Comparison of ENCODE assay signal across 10 cellular contexts in genomic region chr2:207150294-207150693, GRCh38. TPM values are rescaled to one million over a fixed set of nuclear protein-coding genes. Genes with fewer than 3 reads are reported as not detected.
A peak's percentile ranks its signal among the peaks of the same experiment; 100 is the strongest.
DNase-seq lines count a peak whose midpoint lies in the region; ATAC-seq and TF ChIP-seq lines count a peak whose summit lies in the region.
"Had no signal": no experiment of that assay in that cellular context is flagged by ENCODE, and none has a peak within 500 bp of the region (broad histone marks: within the 10 kb centered on the region; RNA-seq: fewer than 3 reads in every experiment).

No MANE protein-coding gene starts in this region.

- no peaks in the 10 kb centered on the region for H3K9me3 ChIP-seq in neural progenitor cell (ENCODE audit: low read depth)

- H3K27ac ChIP-seq in neural progenitor cell, result no peak overlapping the region

- intact Hi-C loops in activated T-helper 1 cell treated with anti-CD3 and anti-CD28 coated beads, Interleukin-12 subunit alpha, Interleukin-12 subunit beta, Interleukin-2, Interleukin-4 antibody, amounts not matched to agents 30 ng/mL and 10 ng/mL and 1 ng/mL, durations not matched to agents 14 hours and 24 hours and 36 hours (cut with micrococcal nuclease), result loop anchor here (1.0 kb wide), 1 partner anchor 13 kb away; no protein-coding TSS in a partner anchor

- H4K20me1 ChIP-seq in neural progenitor cell (ENCODE audit: low read depth), result no peaks in the 10 kb centered on the region

- peaks cover 13% of the 10 kb centered on the region for H3F3A ChIP-seq in neural progenitor cell (ENCODE audit: low read depth)

- H2AFZ ChIP-seq in neural progenitor cell (replicated peaks), result no peak overlapping the region

- no peak overlapping the region for H3K27ac Mint-ChIP-seq in activated T-helper 1 cell treated with anti-CD3 and anti-CD28 coated beads, Interleukin-12 subunit alpha, Interleukin-12 subunit beta, Interleukin-2, Interleukin-4 antibody, amounts not matched to agents 30 ng/mL and 10 ng/mL and 1 ng/mL, durations not matched to agents 14 hours and 24 hours and 36 hours
- H3K27ac Mint-ChIP-seq in neural progenitor cell, result no peak overlapping the region

- no peak for TF ChIP-seq CTCF in neural progenitor cell (IDR thresholded peaks at IDR 0.05)

- peaks cover 58% of the 10 kb centered on the region for H3K79me2 ChIP-seq in neural progenitor cell (ENCODE audit: low read depth)

- H3K36me3 Mint-ChIP-seq in activated T-helper 1 cell treated with anti-CD3 and anti-CD28 coated beads, Interleukin-12 subunit alpha, Interleukin-12 subunit beta, Interleukin-2, Interleukin-4 antibody, amounts not matched to agents 30 ng/mL and 10 ng/mL and 1 ng/mL, durations not matched to agents 14 hours and 24 hours and 36 hours (ENCODE audit: low read depth), result peaks cover 28% of the 10 kb centered on the region
- peaks cover 19% of the 10 kb centered on the region for H3K36me3 Mint-ChIP-seq in neural progenitor cell

- ATAC-seq in GM18868 (IDR thresholded peaks at IDR 0.05; ENCODE audit: unreplicated experiment) (peak; percentile 40), HG02678 (IDR thresholded peaks at IDR 0.05; ENCODE audit: unreplicated experiment) (peak; percentile 28), HG03342 (IDR thresholded peaks at IDR 0.05; ENCODE audit: unreplicated experiment) (no peak)

- peaks cover 6% of the 10 kb centered on the region for H3K27me3 Mint-ChIP-seq in activated T-helper 1 cell treated with anti-CD3 and anti-CD28 coated beads, Interleukin-12 subunit alpha, Interleukin-12 subunit beta, Interleukin-2, Interleukin-4 antibody, amounts not matched to agents 30 ng/mL and 10 ng/mL and 1 ng/mL, durations not matched to agents 14 hours and 24 hours and 36 hours (ENCODE audit: insufficient read depth)
- peaks cover 4% of the 10 kb centered on the region for H3K27me3 Mint-ChIP-seq in neural progenitor cell (ENCODE audit: insufficient read depth, low read depth)

- H3K4me3 Mint-ChIP-seq in activated T-helper 1 cell treated with anti-CD3 and anti-CD28 coated beads, Interleukin-12 subunit alpha, Interleukin-12 subunit beta, Interleukin-2, Interleukin-4 antibody, amounts not matched to agents 30 ng/mL and 10 ng/mL and 1 ng/mL, durations not matched to agents 14 hours and 24 hours and 36 hours, result peak overlapping the region; percentile 3
- H3K4me3 Mint-ChIP-seq in neural progenitor cell, result no peak overlapping the region

- H3K36me3 ChIP-seq in neural progenitor cell, result no peaks in the 10 kb centered on the region

- DNase-seq in activated T-helper 1 cell treated with anti-CD3 and anti-CD28 coated beads, Interleukin-12 subunit alpha, Interleukin-12 subunit beta, Interleukin-2, Interleukin-4 antibody, amounts not matched to agents 30 ng/mL and 10 ng/mL and 1 ng/mL, durations not matched to agents 14 hours and 24 hours and 36 hours (ENCODE audit: low spot score), result no peak
- DNase-seq in neural progenitor cell (ENCODE audit: low spot score), result no peak
- no peak for DNase-seq in retina
- DNase-seq in effector CD4-positive, alpha-beta T cell, result no peak
- DNase-seq: NCI-H1105 treated with DMSO at 0.1 percent for 48 hours, NCI-H748 treated with DMSO at 0.1 percent for 48 hours, small intestine had no signal

- H3K4me3 ChIP-seq in neural progenitor cell, result no peak overlapping the region

- H3K9me3 Mint-ChIP-seq in activated T-helper 1 cell treated with anti-CD3 and anti-CD28 coated beads, Interleukin-12 subunit alpha, Interleukin-12 subunit beta, Interleukin-2, Interleukin-4 antibody, amounts not matched to agents 30 ng/mL and 10 ng/mL and 1 ng/mL, durations not matched to agents 14 hours and 24 hours and 36 hours, result no peaks in the 10 kb centered on the region
- no peaks in the 10 kb centered on the region for H3K9me3 Mint-ChIP-seq in neural progenitor cell

- no peak overlapping the region for H3K9ac ChIP-seq in neural progenitor cell

- peak overlapping the region; percentile 68 for H3K4me2 ChIP-seq in neural progenitor cell

- no peaks in the 10 kb centered on the region for H3K27me3 ChIP-seq in neural progenitor cell

- peaks cover 75% of the 10 kb centered on the region for H3K4me1 Mint-ChIP-seq in activated T-helper 1 cell treated with anti-CD3 and anti-CD28 coated beads, Interleukin-12 subunit alpha, Interleukin-12 subunit beta, Interleukin-2, Interleukin-4 antibody, amounts not matched to agents 30 ng/mL and 10 ng/mL and 1 ng/mL, durations not matched to agents 14 hours and 24 hours and 36 hours (ENCODE audit: low read depth)
- H3K4me1 Mint-ChIP-seq in neural progenitor cell, result peaks cover 57% of the 10 kb centered on the region

- H3K4me1 ChIP-seq in neural progenitor cell, result peaks cover 61% of the 10 kb centered on the region

RNA-seq across cellular contexts. Expression of gene KLF7, which starts 15.5 kb away (rescaled TPM):
- 13.4 and 16.5 TPM in 2 replicates for total RNA-seq in activated T-helper 1 cell treated with anti-CD3 and anti-CD28 coated beads, Interleukin-12 subunit alpha, Interleukin-12 subunit beta, Interleukin-2, Interleukin-4 antibody, amounts not matched to agents 30 ng/mL and 10 ng/mL and 1 ng/mL, durations not matched to agents 14 hours and 24 hours and 36 hours
- total RNA-seq in neural progenitor cell (ENCODE audit: low replicate concordance), result 5.2 and 7.2 TPM in 2 replicates
